8 cellular contexts compared by ENCODE assay signal in genomic region chr5:31638748-31639418, GRCh38. TPM values are rescaled to one million over a fixed set of nuclear protein-coding genes. Genes with fewer than 3 reads are reported as not detected.
DNase-seq lines count a peak whose midpoint lies in the region; ATAC-seq and TF ChIP-seq lines count a peak whose summit lies in the region.

TSS of gene PDZD2 (plus strand) at chr5:31639131.

- no peaks in the 10 kb centered on the region for H3K36me3 ChIP-seq in urinary bladder (ENCODE audit: insufficient read depth)

- 0% methylated on average over 62 to 70 of the region's 70 CpGs for WGBS in adipose tissue, 3 donors
- WGBS in urinary bladder = under 1% methylated on average over 70 of the region's 70 CpGs

- intact Hi-C loops in left ventricle myocardium superior (cut with micrococcal nuclease) = no loop called here

- H3K4me3 ChIP-seq in GM08714 (ENCODE audit: low read length) (peak within 1 kb of the TSS; percentile 60), HFF-Myc (replicated peaks; ENCODE audit: low read depth, low read length) (peak within 1 kb of the TSS; percentile 45), NB4 (ENCODE audit: low read depth, low read length) (peak within 1 kb of the TSS; percentile 44), urinary bladder (ENCODE audit: low read depth, low read length) (peak within 1 kb of the TSS; percentile 69)

- no peaks in the 10 kb centered on the region for H3K4me1 ChIP-seq in urinary bladder (ENCODE audit: insufficient read depth)

- TF ChIP-seq CTCF in HFF-Myc (IDR thresholded peaks at IDR 0.05; ENCODE audit: low read depth, low read length, missing control alignments) (peak; percentile 42), NB4 (IDR thresholded peaks at IDR 0.05; ENCODE audit: low read depth, low read length) (peak; percentile 51)

- DNase-seq in HFF-Myc (ENCODE audit: extremely low read depth, low read depth) (no peak), NB4 (ENCODE audit: low read depth) (peak; percentile 73), T follicular helper cell (ENCODE audit: low read depth) (peak; percentile 56), left ventricle myocardium superior (peak; percentile 92), putamen (ENCODE audit: low spot score) (peak; percentile 88)

- peak; percentile 77 for ATAC-seq in left ventricle myocardium superior

- TF ChIP-seq POLR2A in NB4 (IDR thresholded peaks at IDR 0.05; ENCODE audit: extremely low read depth, insufficient read length) = no peak

- H3K27ac ChIP-seq in adipose tissue (ENCODE audit: low read depth, low read length) (no peak within 1 kb of the TSS), urinary bladder (ENCODE audit: low read depth) (no peak within 1 kb of the TSS)

RNA-seq across cellular contexts. Expression of gene PDZD2, which starts in this region (rescaled TPM):
- polyA plus RNA-seq in adipose tissue (10 to 100 TPM in 2 of 3 donors, 1 to 10 TPM in 1; 2.5 to 38.9 (median 12.0) TPM), urinary bladder (4.5 TPM)
- total RNA-seq in left ventricle myocardium superior (80.1 TPM), urinary bladder (8.1 TPM)
